1 cellular context compared by ENCODE assay signal in the genomic region with DNA sequence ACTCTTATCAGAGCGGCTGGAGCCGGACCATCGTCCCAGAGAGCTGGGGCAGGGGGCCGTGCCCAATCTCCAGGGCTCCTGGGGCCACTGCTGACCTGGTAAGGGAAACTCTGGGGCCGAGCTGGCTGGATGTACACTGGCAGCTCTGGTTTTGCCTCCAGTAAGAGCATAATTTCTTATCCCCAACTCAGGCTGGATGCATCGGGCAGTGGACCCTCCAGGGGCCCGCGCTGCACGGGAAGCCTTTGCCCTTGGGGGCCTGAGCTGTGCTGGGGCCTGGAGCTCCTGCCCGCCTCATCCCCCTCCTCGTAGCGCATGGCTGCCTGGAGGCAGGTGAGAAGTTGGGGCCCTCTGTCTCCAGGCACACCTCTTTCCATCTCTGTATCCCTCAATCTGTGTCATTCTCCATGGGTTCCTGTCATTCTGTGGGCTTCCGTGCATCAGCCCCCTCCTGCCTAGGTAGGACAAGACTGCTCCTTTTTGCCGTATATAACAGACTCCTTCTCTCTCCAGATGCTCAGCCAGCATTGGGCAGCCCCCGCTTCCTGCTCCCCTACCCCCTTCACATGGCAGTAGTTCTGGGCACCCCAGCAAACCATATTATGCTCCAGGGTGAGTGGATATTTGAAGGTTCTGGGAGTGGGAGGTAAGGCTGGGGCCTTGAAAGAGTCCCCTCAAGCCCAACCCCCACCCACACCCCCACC.
TF ChIP-seq lines count a peak whose summit lies in the region.

No MANE protein-coding gene starts in this region.

TF ChIP-seq in GM12891, 5 proteins besides CTCF, POLR2A, EP300 and RAD21:
- TF ChIP-seq TAF1 (IDR thresholded peaks at IDR 0.05; ENCODE audit: low read depth, low read length) (no peak), POLR2AphosphoS5 (IDR thresholded peaks at IDR 0.05; ENCODE audit: low read depth, low read length) (no peak), PAX5 (IDR thresholded peaks at IDR 0.05; ENCODE audit: insufficient read depth, low read length, severe bottlenecking) (no peak), POU2F2 (IDR thresholded peaks at IDR 0.05; ENCODE audit: low read depth, low read length) (no peak), SPI1 (IDR thresholded peaks at IDR 0.05; ENCODE audit: low read depth, low read length) (no peak)
